ENCODE assay signal across 9 cellular contexts in the genomic region with DNA sequence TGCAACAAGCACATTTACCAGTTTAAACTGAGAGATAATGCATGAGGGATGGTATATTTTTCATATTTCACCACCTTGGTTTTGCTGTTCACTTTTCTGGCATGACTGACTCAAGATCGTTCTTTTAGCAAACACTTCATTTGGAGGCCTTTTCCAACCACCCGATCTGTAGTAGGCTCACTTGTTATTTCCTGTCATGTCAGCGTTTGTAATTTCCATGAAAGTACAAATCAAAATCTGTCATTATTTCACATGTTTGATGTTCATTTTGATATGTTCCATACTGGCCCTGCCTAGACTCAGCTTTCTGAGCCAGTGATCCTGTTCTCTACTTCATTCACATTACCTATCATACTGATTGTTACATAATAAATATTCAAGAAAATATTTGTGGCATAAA.
"Had no signal": no experiment of that assay in that cellular context is flagged by ENCODE, and none has a peak within 500 bp of the region (broad histone marks: within the 10 kb centered on the region; RNA-seq: fewer than 3 reads in every experiment).

No MANE protein-coding gene starts in this region.

- H3K27me3 Mint-ChIP-seq: IgD-negative memory B cell had no signal

- H3K27ac Mint-ChIP-seq: GM23338, HFFc6, IgD-negative memory B cell had no signal

- H3K9ac ChIP-seq: KMS-11 had no signal

- H2AFZ ChIP-seq: GM23338 had no signal

- H3K36me3 ChIP-seq: HAP-1 had no signal

- H3K27ac ChIP-seq: HL-60, KMS-11 had no signal

- H3K9me3 ChIP-seq: HAP-1 had no signal

- H3K4me3 ChIP-seq: GM23338, HAP-1 had no signal

- H3K4me1 Mint-ChIP-seq: IgD-negative memory B cell had no signal

- H3K36me3 Mint-ChIP-seq: IgD-negative memory B cell had no signal

- H3K4me3 Mint-ChIP-seq: GM23338, HFFc6, IgD-negative memory B cell had no signal

- DNase-seq: H7, HFFc6, KBM-7 had no signal

- ATAC-seq: GM23338, HCT116 had no signal

- H3K4me2 ChIP-seq: GM23338, KMS-11 had no signal

- H3K4me1 ChIP-seq: HAP-1 had no signal
